Comparison of ENCODE assay signal across 8 cellular contexts in the genomic region with DNA sequence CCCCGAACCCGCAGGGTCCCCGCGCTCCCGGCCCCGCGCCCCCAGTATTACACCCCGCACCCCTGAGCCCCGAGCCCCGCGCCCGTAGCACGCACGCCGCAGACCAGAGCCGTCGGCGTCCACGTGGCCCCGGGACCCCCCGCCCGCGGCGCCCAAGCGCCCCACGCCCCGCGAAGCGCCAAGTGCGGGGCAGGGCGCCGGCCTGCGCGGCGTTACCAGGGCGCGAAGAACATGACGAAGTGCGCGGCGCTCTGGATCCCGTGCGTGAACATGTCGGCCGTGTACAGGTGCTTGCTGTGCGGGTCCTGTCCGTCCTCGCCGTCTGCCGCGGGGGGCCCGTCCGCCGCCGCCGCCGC. TPM values are rescaled to one million over a fixed set of nuclear protein-coding genes. Genes with fewer than 3 reads are reported as not detected.
A peak's percentile ranks its signal among the peaks of the same experiment; 100 is the strongest.
DNase-seq lines count a peak whose midpoint lies in the region; ATAC-seq, FAIRE-seq and TF ChIP-seq lines count a peak whose summit lies in the region.

No MANE protein-coding gene starts in this region.

- H3K4me1 Mint-ChIP-seq in activated T-cell treated with anti-CD3 and anti-CD28 coated beads, Interleukin-2, amount 50 U/mL, for 24 hours (ENCODE audit: low read depth): peaks cover 30% of the 10 kb centered on the region
- H3K4me1 Mint-ChIP-seq in naive thymus-derived CD4-positive, alpha-beta T cell: peaks cover 4 to 18% (median 6%) of the 10 kb centered on the region in 7 donors

- no peak for TF ChIP-seq CTCF in choroid plexus epithelial cell (conservative IDR thresholded peaks at IDR 0.05; ENCODE audit: low read depth, low read length)

- no peaks in the 10 kb centered on the region for H3K9me3 Mint-ChIP-seq in activated T-cell treated with anti-CD3 and anti-CD28 coated beads, Interleukin-2, amount 50 U/mL, for 24 hours
- H3K9me3 Mint-ChIP-seq in naive thymus-derived CD4-positive, alpha-beta T cell: no peaks in the 10 kb centered on the region

- intact Hi-C loops in naive thymus-derived CD4-positive, alpha-beta T cell (cut with micrococcal nuclease): loop anchor here (1.0 to 10.0 kb wide), 6 partner anchors 95 to 598 kb away; partner anchors contain the start of genes BLOC1S5 (in 2 of the 2), EEF1E1 (in 2 of the 2), SLC35B3 (in 1 of the 2) and SSR1 (in 1 of the 2)

- ATAC-seq in HG03139 (IDR thresholded peaks at IDR 0.05; ENCODE audit: unreplicated experiment): peak; percentile 19
- ATAC-seq in naive thymus-derived CD4-positive, alpha-beta T cell: peak; percentile 44

- H3K4me3 Mint-ChIP-seq in activated T-cell treated with anti-CD3 and anti-CD28 coated beads, Interleukin-2, amount 50 U/mL, for 24 hours: peak overlapping the region; percentile 18
- no peak overlapping the region for H3K4me3 Mint-ChIP-seq in naive thymus-derived CD4-positive, alpha-beta T cell

- FAIRE-seq in RCC 7860 (lab: Jason Lieb, UNC): no peak

- DNase-seq in activated T-cell treated with anti-CD3 and anti-CD28 coated beads, Interleukin-2, amount 50 U/mL, for 24 hours: no peak
- DNase-seq in activated T-cell treated with anti-CD3 and anti-CD28 coated beads, Interleukin-2, amount 50 U/mL, for 1 hour: no peak
- DNase-seq in choroid plexus epithelial cell (ENCODE audit: low read depth) (no peak), NCI-H510A (lab: John Stamatoyannopoulos, UW) (no peak), RCC 7860 (ENCODE audit: low spot score) (no peak), globus pallidus (ENCODE audit: low spot score) (no peak)
- peak in 2 of 9 donors; percentile 6 to 15 for DNase-seq in naive thymus-derived CD4-positive, alpha-beta T cell

- H3K27me3 Mint-ChIP-seq in activated T-cell treated with anti-CD3 and anti-CD28 coated beads, Interleukin-2, amount 50 U/mL, for 24 hours: peaks cover 2% of the 10 kb centered on the region
- no peaks in the 10 kb centered on the region for H3K27me3 Mint-ChIP-seq in naive thymus-derived CD4-positive, alpha-beta T cell

- no peaks in the 10 kb centered on the region for H3K27me3 ChIP-seq in naive thymus-derived CD4-positive, alpha-beta T cell (ENCODE audit: control insufficient read depth in 2 of 2, insufficient read depth in 2 of 2, low read length in 2 of 2)

- no peak overlapping the region for H3K27ac Mint-ChIP-seq in activated T-cell treated with anti-CD3 and anti-CD28 coated beads, Interleukin-2, amount 50 U/mL, for 24 hours
- H3K27ac Mint-ChIP-seq in naive thymus-derived CD4-positive, alpha-beta T cell: no peak overlapping the region

- H3K4me1 ChIP-seq in naive thymus-derived CD4-positive, alpha-beta T cell (ENCODE audit: control insufficient read depth in 2 of 2, insufficient read depth in 2 of 2, low read length in 2 of 2): peaks cover 6 to 16% of the 10 kb centered on the region in 2 donors

- CTCF ChIA-PET in naive thymus-derived CD4-positive, alpha-beta T cell (lab: Charles Lee): interaction anchor here (0.6 kb wide), 1 partner anchor 1167 kb away, joined by 6 read pairs; no protein-coding TSS in a partner anchor

- H3K27ac ChIP-seq in naive thymus-derived CD4-positive, alpha-beta T cell (ENCODE audit: low read depth, low read length): no peak overlapping the region

- POLR2A ChIA-PET in naive thymus-derived CD4-positive, alpha-beta T cell (lab: Charles Lee): no interaction called here

- no peaks in the 10 kb centered on the region for H3K9me3 ChIP-seq in naive thymus-derived CD4-positive, alpha-beta T cell (ENCODE audit: control insufficient read depth in 2 of 3, low read length in 3 of 3)

- H3K36me3 Mint-ChIP-seq in activated T-cell treated with anti-CD3 and anti-CD28 coated beads, Interleukin-2, amount 50 U/mL, for 24 hours (ENCODE audit: low read depth): peaks cover 32% of the 10 kb centered on the region
- peaks cover 0 to under 1% (median 0%) of the 10 kb centered on the region in 5 donors for H3K36me3 Mint-ChIP-seq in naive thymus-derived CD4-positive, alpha-beta T cell

- peak overlapping the region; percentile 83 for H3K4me3 ChIP-seq in choroid plexus epithelial cell (ENCODE audit: low read depth, low read length)
- no peak overlapping the region for H3K4me3 ChIP-seq in naive thymus-derived CD4-positive, alpha-beta T cell (ENCODE audit: low read length)

- H3K36me3 ChIP-seq in naive thymus-derived CD4-positive, alpha-beta T cell (ENCODE audit: control insufficient read depth in 2 of 3, insufficient read depth in 3 of 3, low read length in 3 of 3): no peaks in the 10 kb centered on the region

RNA-seq across cellular contexts. Expression of gene TXNDC5, which starts 0.3 kb away (rescaled TPM):
- total RNA-seq in naive thymus-derived CD4-positive, alpha-beta T cell: 10 to 100 TPM; 11.5 to 48.6 (median 34.8) TPM
- polyA plus RNA-seq in naive thymus-derived CD4-positive, alpha-beta T cell: 10 to 100 TPM; 16.7 to 21.4 TPM
